9 cellular contexts compared by ENCODE assay signal in the genomic region with DNA sequence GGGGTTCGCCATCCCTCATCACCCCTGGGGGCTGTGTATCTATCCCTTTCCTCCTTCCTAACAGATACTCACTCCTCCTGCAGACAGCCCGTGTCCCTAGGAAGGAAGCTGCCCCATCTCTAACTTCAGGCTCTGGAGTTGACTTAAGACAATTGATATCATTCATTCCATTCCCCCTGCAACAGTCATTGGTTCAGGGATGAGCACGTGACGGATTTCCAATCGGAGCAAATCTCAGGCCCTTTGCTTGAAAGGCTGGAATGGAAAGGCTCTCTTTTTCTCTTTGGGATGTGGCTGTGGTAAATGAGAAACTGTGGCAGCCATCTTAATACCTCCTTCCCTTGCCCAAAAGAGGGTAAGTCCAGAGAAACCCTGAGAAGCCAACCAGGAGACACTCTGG. TPM values are rescaled to one million over a fixed set of nuclear protein-coding genes. Genes with fewer than 3 reads are reported as not detected.
"Had no signal": no experiment of that assay in that cellular context is flagged by ENCODE, and none has a peak within 500 bp of the region (broad histone marks: within the 10 kb centered on the region; RNA-seq: fewer than 3 reads in every experiment).

No MANE protein-coding gene starts in this region.

- FAIRE-seq: G401.6, GM12878, GM12891, GM12892, GM18507, GM19239 had no signal

- ATAC-seq: GM12878 had no signal

- H3K4me3 ChIP-seq: GM12878 had no signal

- DNase-seq: GDM1, GF-D8 had no signal

RNA-seq across cellular contexts. Expression of a gene that starts 5.0 kb away (rescaled TPM):
- total RNA-seq: G401 had no signal
